In genomic region chr3:18713576-18713951, GRCh38 we compare ENCODE assay signal across 29 cellular contexts.
DNase-seq lines count a peak whose midpoint lies in the region; ATAC-seq, FAIRE-seq and TF ChIP-seq lines count a peak whose summit lies in the region.
"Had no signal": no experiment of that assay in that cellular context is flagged by ENCODE, and none has a peak within 500 bp of the region (broad histone marks: within the 10 kb centered on the region; RNA-seq: fewer than 3 reads in every experiment).

No MANE protein-coding gene starts in this region.

- DNase-seq in T-helper 1 cell = no peak
- DNase-seq in HepG2 (ENCODE audit: low spot score) = no peak
- no peak for DNase-seq in right lobe of liver
- no peak for DNase-seq in activated naive CD8-positive, alpha-beta T cell treated with anti-CD3 and anti-CD28 coated beads, Interleukin-2, amount 10 ng/mL, durations not matched to agents 7 days and 5 days
- no peak for DNase-seq in stimulated activated effector memory CD8-positive, alpha-beta T cell treated with anti-CD3 and anti-CD28 coated beads, Interleukin-12 subunit alpha, Interleukin-12 subunit beta, amount 100 ng/mL, for 72 hours (ENCODE audit: low spot score in 2 of 2)
- no peak for DNase-seq in suprapubic skin (ENCODE audit: low spot score in 2 of 2)
- DNase-seq: activated gamma-delta T cell treated with Interleukin-2 at 50 U/mL for 16 hours; aorta; GM23248; MV-4-11; NCI-H1436; NCI-H2081 treated with DMSO at 0.1 percent for 48 hours; NCI-H226; NCI-H526 treated with DMSO at 0.1 percent for 48 hours; ovary; PC-3; stimulated activated naive B cell treated with anti-CD40 and anti-IgM and Interleukin-4, amounts not matched to agents 10 μg/mL and 1 μg/mL and 100 μg/mL, for 72 hours; testis had no signal

- no peak overlapping the region for H3K4me2 ChIP-seq in HepG2 (ENCODE audit: low read depth, low read length)
- H3K4me2 ChIP-seq: hepatocyte had no signal

- no peak for FAIRE-seq in HepG2 (lab: Jason Lieb, UNC)
- FAIRE-seq: bronchial epithelial cell, urothelium cell line had no signal

- TF ChIP-seq EP300 in HepG2 (IDR thresholded peaks at IDR 0.05; ENCODE audit: low read depth in 2 of 2, low read length in 2 of 2) = no peak
- no peak for TF ChIP-seq EP300 in HepG2 (CRISPR knock-in tag; IDR thresholded peaks at IDR 0.05; ENCODE audit: borderline replicate concordance)
- TF ChIP-seq EP300 in suprapubic skin (IDR thresholded peaks at IDR 0.05) = no peak

- peaks cover 70% of the 10 kb centered on the region for H3K4me1 Mint-ChIP-seq in T-helper 1 cell treated with Interleukin-12 subunit alpha and Interleukin-12 subunit beta and Interleukin-4 antibody, amounts not matched to agents 30 μg/mL and 1 μg/mL, for 36 hours (ENCODE audit: low read depth)
- H3K4me1 Mint-ChIP-seq in activated naive CD8-positive, alpha-beta T cell treated with anti-CD3 and anti-CD28 coated beads, Interleukin-2, amount 10 ng/mL, durations not matched to agents 7 days and 5 days = peaks cover 64% of the 10 kb centered on the region
- H3K4me1 Mint-ChIP-seq in stimulated activated effector memory CD8-positive, alpha-beta T cell treated with anti-CD3 and anti-CD28 coated beads, Interleukin-12 subunit alpha, Interleukin-12 subunit beta, amount 100 ng/mL, for 72 hours = peaks cover 73% of the 10 kb centered on the region
- H3K4me1 Mint-ChIP-seq: neural crest cell had no signal

- H3K27me3 Mint-ChIP-seq in T-helper 1 cell treated with Interleukin-12 subunit alpha and Interleukin-12 subunit beta and Interleukin-4 antibody, amounts not matched to agents 30 μg/mL and 1 μg/mL, for 36 hours (ENCODE audit: low read depth) = no peaks in the 10 kb centered on the region
- no peaks in the 10 kb centered on the region for H3K27me3 Mint-ChIP-seq in activated naive CD8-positive, alpha-beta T cell treated with anti-CD3 and anti-CD28 coated beads, Interleukin-2, amount 10 ng/mL, durations not matched to agents 7 days and 5 days
- H3K27me3 Mint-ChIP-seq: stimulated activated naive B cell treated with anti-CD40 and anti-IgM and Interleukin-4, amounts not matched to agents 10 μg/mL and 1 μg/mL and 100 μg/mL, for 72 hours had no signal

- intact Hi-C loops in HepG2 (cut with micrococcal nuclease; ENCODE audit: unreplicated experiment) (no loop called here), right lobe of liver (cut with DNase I) (no loop called here)

- H3K36me3 Mint-ChIP-seq in T-helper 1 cell treated with Interleukin-12 subunit alpha and Interleukin-12 subunit beta and Interleukin-4 antibody, amounts not matched to agents 30 μg/mL and 1 μg/mL, for 36 hours (ENCODE audit: low read depth) = peaks cover 29% of the 10 kb centered on the region
- peaks cover 30% of the 10 kb centered on the region for H3K36me3 Mint-ChIP-seq in activated naive CD8-positive, alpha-beta T cell treated with anti-CD3 and anti-CD28 coated beads, Interleukin-2, amount 10 ng/mL, durations not matched to agents 7 days and 5 days
- H3K36me3 Mint-ChIP-seq in stimulated activated effector memory CD8-positive, alpha-beta T cell treated with anti-CD3 and anti-CD28 coated beads, Interleukin-12 subunit alpha, Interleukin-12 subunit beta, amount 100 ng/mL, for 72 hours = peaks cover 31% of the 10 kb centered on the region

- no peak overlapping the region for H3K9ac ChIP-seq in HepG2 (ENCODE audit: insufficient read depth, low read depth, low read length)
- H3K9ac ChIP-seq: GM23248 had no signal

- H2AFZ ChIP-seq in HepG2 (ENCODE audit: low read length) = no peak overlapping the region
- H2AFZ ChIP-seq: GM23248, hepatocyte had no signal

- TF ChIP-seq CTCF in HepG2 (CRISPR knock-in tag; IDR thresholded peaks at IDR 0.05) (no peak), right lobe of liver (IDR thresholded peaks at IDR 0.05) (no peak), suprapubic skin (IDR thresholded peaks at IDR 0.05) (no peak)

- H3K4me3 ChIP-seq in HepG2 (replicated peaks in 1 of 3; ENCODE audit: insufficient read depth in 1 of 3, low read depth in 2 of 3, low read length in 3 of 3) (no peak overlapping the region), right lobe of liver (no peak overlapping the region), suprapubic skin (no peak overlapping the region)
- H3K4me3 ChIP-seq: gastroesophageal sphincter, GM23248, hepatocyte, ovary, SK-N-MC, testis had no signal

- H3K4me3 Mint-ChIP-seq in T-helper 1 cell treated with Interleukin-12 subunit alpha and Interleukin-12 subunit beta and Interleukin-4 antibody, amounts not matched to agents 30 μg/mL and 1 μg/mL, for 36 hours = peak overlapping the region; percentile 79
- H3K4me3 Mint-ChIP-seq in activated naive CD8-positive, alpha-beta T cell treated with anti-CD3 and anti-CD28 coated beads, Interleukin-2, amount 10 ng/mL, durations not matched to agents 7 days and 5 days = peak overlapping the region; percentile 81
- peak overlapping the region; percentile 57 for H3K4me3 Mint-ChIP-seq in stimulated activated effector memory CD8-positive, alpha-beta T cell treated with anti-CD3 and anti-CD28 coated beads, Interleukin-12 subunit alpha, Interleukin-12 subunit beta, amount 100 ng/mL, for 72 hours
- H3K4me3 Mint-ChIP-seq: neural crest cell; stimulated activated naive B cell treated with anti-CD40 and anti-IgM and Interleukin-4, amounts not matched to agents 10 μg/mL and 1 μg/mL and 100 μg/mL, for 72 hours had no signal

- H3K9me3 Mint-ChIP-seq in T-helper 1 cell treated with Interleukin-12 subunit alpha and Interleukin-12 subunit beta and Interleukin-4 antibody, amounts not matched to agents 30 μg/mL and 1 μg/mL, for 36 hours = peaks cover 13% of the 10 kb centered on the region
- no peaks in the 10 kb centered on the region for H3K9me3 Mint-ChIP-seq in activated naive CD8-positive, alpha-beta T cell treated with anti-CD3 and anti-CD28 coated beads, Interleukin-2, amount 10 ng/mL, durations not matched to agents 7 days and 5 days
- peaks cover 7% of the 10 kb centered on the region for H3K9me3 Mint-ChIP-seq in stimulated activated effector memory CD8-positive, alpha-beta T cell treated with anti-CD3 and anti-CD28 coated beads, Interleukin-12 subunit alpha, Interleukin-12 subunit beta, amount 100 ng/mL, for 72 hours

- in situ Hi-C loops in HepG2 (cut with HindIII; ENCODE audit: extremely low pct_ligation_motif_present, low pct_unique_long_range_greater_than_20kb) = no loop called here

- H4K20me1 ChIP-seq in HepG2 (ENCODE audit: insufficient read depth, low read length) = no peaks in the 10 kb centered on the region

- CTCF ChIA-PET in HepG2 (lab: Yijun Ruan, JAX; ENCODE audit: low intra/inter-chr PET ratio, low total read pairs) = no interaction called here

- POLR2A ChIA-PET in HepG2 (lab: Yijun Ruan, JAX) = no interaction called here
- POLR2A ChIA-PET in activated naive CD8-positive, alpha-beta T cell treated with anti-CD3 and anti-CD28 coated beads, Interleukin-2, amount 10 ng/mL, durations not matched to agents 7 days and 5 days (lab: Charles Lee) = interaction anchor here (0.7 to 2.4 kb wide), 20 partner anchors 9 to 302 kb away, joined by 4 to 20 read pairs (median 6); no protein-coding TSS in a partner anchor

- H3K9me3 ChIP-seq in HepG2 (ENCODE audit: low read length) (peaks cover 5% of the 10 kb centered on the region; the same call in 1 of the 2 replicates), right lobe of liver (no peaks in the 10 kb centered on the region), suprapubic skin (no peaks in the 10 kb centered on the region)
- H3K9me3 ChIP-seq: gastroesophageal sphincter, ovary, testis had no signal

- H3K27ac Mint-ChIP-seq in T-helper 1 cell treated with Interleukin-12 subunit alpha and Interleukin-12 subunit beta and Interleukin-4 antibody, amounts not matched to agents 30 μg/mL and 1 μg/mL, for 36 hours = peak overlapping the region; percentile 97
- H3K27ac Mint-ChIP-seq in activated naive CD8-positive, alpha-beta T cell treated with anti-CD3 and anti-CD28 coated beads, Interleukin-2, amount 10 ng/mL, durations not matched to agents 7 days and 5 days = peak overlapping the region; percentile 97
- H3K27ac Mint-ChIP-seq in stimulated activated effector memory CD8-positive, alpha-beta T cell treated with anti-CD3 and anti-CD28 coated beads, Interleukin-12 subunit alpha, Interleukin-12 subunit beta, amount 100 ng/mL, for 72 hours = peak overlapping the region; percentile 96
- H3K27ac Mint-ChIP-seq: stimulated activated naive B cell treated with anti-CD40 and anti-IgM and Interleukin-4, amounts not matched to agents 10 μg/mL and 1 μg/mL and 100 μg/mL, for 72 hours had no signal

- H3K79me2 ChIP-seq in HepG2 (ENCODE audit: insufficient read depth, low read length) = no peaks in the 10 kb centered on the region
- H3K79me2 ChIP-seq: hepatocyte had no signal

- no TSS peak for BruUV-seq in HepG2 (replicated peaks; lab: Mats Ljungman, UMichigan)

- TF ChIP-seq RAD21 in HepG2 (CRISPR knock-in tag; IDR thresholded peaks at IDR 0.05) = no peak

- H3K36me3 ChIP-seq in HepG2 (replicated peaks in 1 of 2; ENCODE audit: control insufficient read depth in 1 of 2, insufficient read depth in 2 of 2, low read length in 2 of 2) (no peaks in the 10 kb centered on the region), right lobe of liver (no peaks in the 10 kb centered on the region), suprapubic skin (no peaks in the 10 kb centered on the region)
- H3K36me3 ChIP-seq: gastroesophageal sphincter, ovary had no signal

- no peak overlapping the region for H3K27ac ChIP-seq in HepG2 (ENCODE audit: extremely low read length, insufficient read depth, low read length)
- H3K27ac ChIP-seq in right lobe of liver = no peak overlapping the region
- H3K27ac ChIP-seq in suprapubic skin = no peak overlapping the region
- H3K27ac ChIP-seq: 22Rv1, C4-2B, gastroesophageal sphincter, GM23248, hepatocyte, ovary, SK-N-MC, testis had no signal

- ATAC-seq in HepG2 (no peak), right lobe of liver (no peak), GM19023 (IDR thresholded peaks at IDR 0.05; ENCODE audit: unreplicated experiment) (no peak)
- no peak for ATAC-seq in activated naive CD8-positive, alpha-beta T cell treated with anti-CD3 and anti-CD28 coated beads, Interleukin-2, amount 10 ng/mL, durations not matched to agents 7 days and 5 days (ENCODE audit: low read depth)
- ATAC-seq in stimulated activated effector memory CD8-positive, alpha-beta T cell treated with anti-CD3 and anti-CD28 coated beads, Interleukin-12 subunit alpha, Interleukin-12 subunit beta, amount 100 ng/mL, for 72 hours = no peak
- ATAC-seq: gastroesophageal sphincter; left lobe of liver; PC-3; stimulated activated naive B cell treated with anti-CD40 and anti-IgM and Interleukin-4, amounts not matched to agents 10 μg/mL and 1 μg/mL and 100 μg/mL, for 72 hours had no signal

- TF ChIP-seq POLR2A in HepG2 (IDR thresholded peaks at IDR 0.05; ENCODE audit: insufficient read depth in 1 of 2, low read depth in 2 of 2, low read length in 2 of 2) = no peak
- no peak for TF ChIP-seq POLR2A in right lobe of liver (IDR thresholded peaks at IDR 0.05)
- no peak for TF ChIP-seq POLR2A in suprapubic skin (IDR thresholded peaks at IDR 0.05)

- 48% methylated on average over 2 of the region's 2 CpGs for WGBS in HepG2 (ENCODE audit: low lambda C conversion rate)
- 67% methylated on average over 2 of the region's 2 CpGs for WGBS in right lobe of liver (ENCODE audit: insufficient coverage, low coverage, low lambda C conversion rate, missing lambda C conversion rate)
- WGBS in suprapubic skin = 96% methylated on average over 2 of the region's 2 CpGs

- H3K27me3 ChIP-seq in HepG2 (ENCODE audit: control insufficient read depth in 1 of 2, insufficient read depth in 2 of 2, low read length in 2 of 2) (no peaks in the 10 kb centered on the region; a peak in 1 of 5 replicates), right lobe of liver (no peaks in the 10 kb centered on the region), suprapubic skin (no peaks in the 10 kb centered on the region)
- H3K27me3 ChIP-seq: gastroesophageal sphincter, hepatocyte, ovary, testis had no signal

- H3K4me1 ChIP-seq in HepG2 (ENCODE audit: insufficient read depth, low read length) = no peaks in the 10 kb centered on the region
- no peaks in the 10 kb centered on the region for H3K4me1 ChIP-seq in right lobe of liver
- H3K4me1 ChIP-seq in suprapubic skin = peaks cover 4% of the 10 kb centered on the region
- H3K4me1 ChIP-seq: gastroesophageal sphincter, testis had no signal
